Comparison of ENCODE assay signal across 30 cellular contexts in genomic region chr1:215393476-215393875, GRCh38.
"Had no signal": no experiment of that assay in that cellular context is flagged by ENCODE, and none has a peak within 500 bp of the region (broad histone marks: within the 10 kb centered on the region; RNA-seq: fewer than 3 reads in every experiment).

No MANE protein-coding gene starts in this region.

- FAIRE-seq: astrocyte, bronchial epithelial cell, frontal cortex had no signal

- H3K4me3 Mint-ChIP-seq: activated CD4-positive, alpha-beta memory T cell treated with anti-CD3 and anti-CD28 coated beads for 36 hours; activated CD4-positive, alpha-beta T cell treated with anti-CD3 and anti-CD28 coated beads for 36 hours; activated CD4-positive, alpha-beta T cell treated with anti-CD3 and anti-CD28 coated beads, Interleukin-2, amount 10 ng/mL, durations not matched to agents 24 days and 14 days; activated naive CD4-positive, alpha-beta T cell treated with anti-CD3 and anti-CD28 coated beads, Interleukin-2, amount 10 ng/mL, durations not matched to agents 7 days and 5 days; activated naive CD8-positive, alpha-beta T cell treated with anti-CD3 and anti-CD28 coated beads, Interleukin-2, amount 10 ng/mL, durations not matched to agents 7 days and 5 days; activated T-cell treated with anti-CD3 and anti-CD28 coated beads, Interleukin-2, amount 50 U/mL, for 24 hours; activated T-cell treated with anti-CD3 and anti-CD28 coated beads, Interleukin-2, amount 50 U/mL, for 72 hours; central memory CD8-positive, alpha-beta T cell; dendritic cell treated with granulocyte-macrophage colony-stimulating factor and Interleukin-4, amounts not matched to agents 40 ng/mL and 50 ng/mL, for 4 days; effector memory CD8-positive, alpha-beta T cell; T-helper 17 cell had no signal

- H3K4me1 Mint-ChIP-seq: activated CD4-positive, alpha-beta T cell treated with anti-CD3 and anti-CD28 coated beads for 36 hours; activated CD4-positive, alpha-beta T cell treated with anti-CD3 and anti-CD28 coated beads, Interleukin-2, amount 10 ng/mL, durations not matched to agents 24 days and 14 days; activated naive CD4-positive, alpha-beta T cell treated with anti-CD3 and anti-CD28 coated beads, Interleukin-2, amount 10 ng/mL, durations not matched to agents 7 days and 5 days; activated naive CD8-positive, alpha-beta T cell treated with anti-CD3 and anti-CD28 coated beads, Interleukin-2, amount 10 ng/mL, durations not matched to agents 7 days and 5 days; central memory CD8-positive, alpha-beta T cell; T-helper 17 cell had no signal

- H3K4me3 ChIP-seq: coronary artery, esophagus squamous epithelium had no signal

- ATAC-seq: activated CD4-positive, alpha-beta T cell treated with anti-CD3 and anti-CD28 coated beads for 36 hours; activated naive CD4-positive, alpha-beta T cell treated with anti-CD3 and anti-CD28 coated beads, Interleukin-2, amount 50 U/mL, for 72 hours; activated T-cell treated with anti-CD3 and anti-CD28 coated beads, Interleukin-2, amount 50 U/mL, for 72 hours; effector memory CD8-positive, alpha-beta T cell; T-helper 17 cell had no signal

- H3K9me3 Mint-ChIP-seq: activated T-cell treated with anti-CD3 and anti-CD28 coated beads, Interleukin-2, amount 50 U/mL, for 24 hours had no signal

- H3K4me1 ChIP-seq: esophagus squamous epithelium had no signal

- H3K36me3 Mint-ChIP-seq: activated naive CD4-positive, alpha-beta T cell treated with anti-CD3 and anti-CD28 coated beads, Interleukin-2, amount 10 ng/mL, durations not matched to agents 7 days and 5 days; activated naive CD4-positive, alpha-beta T cell treated with anti-CD3 and anti-CD28 coated beads, Interleukin-2, amount 50 U/mL, for 72 hours; activated naive CD8-positive, alpha-beta T cell treated with anti-CD3 and anti-CD28 coated beads, Interleukin-2, amount 10 ng/mL, durations not matched to agents 7 days and 5 days had no signal

- H3K9me3 ChIP-seq: esophagus squamous epithelium had no signal

- H3K27me3 ChIP-seq: brain microvascular endothelial cell, esophagus squamous epithelium had no signal

- H3K27ac Mint-ChIP-seq: activated CD4-positive, alpha-beta memory T cell treated with anti-CD3 and anti-CD28 coated beads for 36 hours; activated CD4-positive, alpha-beta T cell treated with anti-CD3 and anti-CD28 coated beads for 36 hours; activated CD4-positive, alpha-beta T cell treated with anti-CD3 and anti-CD28 coated beads, Interleukin-2, amount 10 ng/mL, durations not matched to agents 24 days and 14 days; activated naive CD4-positive, alpha-beta T cell treated with anti-CD3 and anti-CD28 coated beads, Interleukin-2, amount 10 ng/mL, durations not matched to agents 7 days and 5 days; activated naive CD4-positive, alpha-beta T cell treated with anti-CD3 and anti-CD28 coated beads, Interleukin-2, amount 50 U/mL, for 72 hours; activated naive CD8-positive, alpha-beta T cell treated with anti-CD3 and anti-CD28 coated beads, Interleukin-2, amount 10 ng/mL, durations not matched to agents 7 days and 5 days; activated T-cell treated with anti-CD3 and anti-CD28 coated beads, Interleukin-2, amount 50 U/mL, for 24 hours; activated T-cell treated with anti-CD3 and anti-CD28 coated beads, Interleukin-2, amount 50 U/mL, for 72 hours; dendritic cell treated with granulocyte-macrophage colony-stimulating factor and Interleukin-4, amounts not matched to agents 40 ng/mL and 50 ng/mL, for 4 days; effector memory CD8-positive, alpha-beta T cell; T-helper 17 cell had no signal

- DNase-seq: activated CD4-positive, alpha-beta memory T cell treated with anti-CD3 and anti-CD28 coated beads for 36 hours; activated CD4-positive, alpha-beta T cell treated with anti-CD3 and anti-CD28 coated beads for 36 hours; activated CD4-positive, alpha-beta T cell treated with anti-CD3 and anti-CD28 coated beads, Interleukin-2, amount 10 ng/mL, durations not matched to agents 24 days and 14 days; activated CD4-positive, CD25-positive, alpha-beta regulatory T cell; activated CD4-positive, CD25-positive, alpha-beta regulatory T cell treated with anti-CD3 and anti-CD28 coated beads, Interleukin-2, amount 50 U/mL, for 72 hours; activated CD8-positive, alpha-beta memory T cell treated with anti-CD3 and anti-CD28 coated beads, Interleukin-2, amount 50 U/mL, for 48 hours; activated gamma-delta T cell; activated naive CD4-positive, alpha-beta T cell; activated naive CD4-positive, alpha-beta T cell treated with anti-CD3 and anti-CD28 coated beads, Interleukin-2, amount 10 ng/mL, durations not matched to agents 7 days and 5 days; activated naive CD8-positive, alpha-beta T cell treated with anti-CD3 and anti-CD28 coated beads, Interleukin-2, amount 10 ng/mL, durations not matched to agents 7 days and 5 days; activated T-cell treated with anti-CD3 and anti-CD28 coated beads for 4 hours; activated T-cell treated with anti-CD3 and anti-CD28 coated beads, Interleukin-2, amount 50 U/mL, for 24 hours; activated T-cell treated with anti-CD3 and anti-CD28 coated beads, Interleukin-2, amount 50 U/mL, for 72 hours; anterior cingulate cortex; brain microvascular endothelial cell; effector CD4-positive, alpha-beta T cell; effector memory CD8-positive, alpha-beta T cell; esophagus squamous epithelium; foreskin fibroblast; head of caudate nucleus; T-helper 1 cell; T-helper 17 cell had no signal

- H3K36me3 ChIP-seq: brain microvascular endothelial cell, esophagus squamous epithelium had no signal

- H3K27me3 Mint-ChIP-seq: activated CD4-positive, alpha-beta memory T cell treated with anti-CD3 and anti-CD28 coated beads for 36 hours; activated CD4-positive, alpha-beta T cell treated with anti-CD3 and anti-CD28 coated beads for 36 hours; activated CD4-positive, alpha-beta T cell treated with anti-CD3 and anti-CD28 coated beads, Interleukin-2, amount 10 ng/mL, durations not matched to agents 24 days and 14 days; activated naive CD4-positive, alpha-beta T cell treated with anti-CD3 and anti-CD28 coated beads, Interleukin-2, amount 10 ng/mL, durations not matched to agents 7 days and 5 days; activated naive CD8-positive, alpha-beta T cell treated with anti-CD3 and anti-CD28 coated beads, Interleukin-2, amount 10 ng/mL, durations not matched to agents 7 days and 5 days; activated T-cell treated with anti-CD3 and anti-CD28 coated beads, Interleukin-2, amount 50 U/mL, for 24 hours; central memory CD8-positive, alpha-beta T cell; dendritic cell treated with granulocyte-macrophage colony-stimulating factor and Interleukin-4, amounts not matched to agents 40 ng/mL and 50 ng/mL, for 4 days; effector memory CD8-positive, alpha-beta T cell; T-helper 17 cell had no signal

- H3K27ac ChIP-seq: brain microvascular endothelial cell, coronary artery, epithelial cell of prostate, esophagus squamous epithelium had no signal
